In genomic region chr4:98377626-98378025, GRCh38 we compare ENCODE assay signal across 16 cellular contexts.
DNase-seq lines count a peak whose midpoint lies in the region; ATAC-seq and TF ChIP-seq lines count a peak whose summit lies in the region.
"Had no signal": no experiment of that assay in that cellular context is flagged by ENCODE, and none has a peak within 500 bp of the region (broad histone marks: within the 10 kb centered on the region; RNA-seq: fewer than 3 reads in every experiment).

No MANE protein-coding gene starts in this region.

- peak overlapping the region; percentile 22; the same call in 1 of the 2 replicates for H3K4me3 ChIP-seq in Karpas-422 (ENCODE audit: low read length)
- H3K4me3 ChIP-seq: prostate gland had no signal

- H2AFZ ChIP-seq in Karpas-422 (ENCODE audit: low read length) = no peak overlapping the region

- H3K9me2 ChIP-seq in Karpas-422 (replicated peaks; ENCODE audit: insufficient read depth, low read length) = no peaks in the 10 kb centered on the region

- no peak overlapping the region for H3K9ac ChIP-seq in Karpas-422 (ENCODE audit: low read length)

- TF ChIP-seq CTCF in chondrocyte (IDR thresholded peaks at IDR 0.05) = no peak

- peak; percentile 75 for ATAC-seq in stimulated activated effector memory CD8-positive, alpha-beta T cell treated with anti-CD3 and anti-CD28 coated beads, Interleukin-12 subunit alpha, Interleukin-12 subunit beta, amount 100 ng/mL, for 72 hours
- no peak for ATAC-seq in HG02763 (IDR thresholded peaks at IDR 0.05; ENCODE audit: unreplicated experiment)
- ATAC-seq: T-helper 17 cell had no signal

- H3K27ac Mint-ChIP-seq in activated T-cell treated with anti-CD3 and anti-CD28 coated beads, Interleukin-2, amount 50 U/mL, for 24 hours = peak overlapping the region; percentile 52
- peak overlapping the region; percentile 89 for H3K27ac Mint-ChIP-seq in chondrocyte (ENCODE audit: unreplicated experiment)
- no peak overlapping the region for H3K27ac Mint-ChIP-seq in stimulated activated effector memory CD8-positive, alpha-beta T cell treated with anti-CD3 and anti-CD28 coated beads, Interleukin-12 subunit alpha, Interleukin-12 subunit beta, amount 100 ng/mL, for 72 hours
- H3K27ac Mint-ChIP-seq: activated CD4-positive, alpha-beta memory T cell treated with anti-CD3 and anti-CD28 coated beads for 36 hours; activated naive CD8-positive, alpha-beta T cell treated with anti-CD3 and anti-CD28 coated beads, Interleukin-2, amount 10 ng/mL, durations not matched to agents 7 days and 5 days; T-helper 17 cell had no signal

- peaks cover 22% of the 10 kb centered on the region for H3K4me1 Mint-ChIP-seq in activated T-cell treated with anti-CD3 and anti-CD28 coated beads, Interleukin-2, amount 50 U/mL, for 24 hours (ENCODE audit: low read depth)
- H3K4me1 Mint-ChIP-seq in chondrocyte (ENCODE audit: low read depth) = peaks cover 19% of the 10 kb centered on the region
- no peaks in the 10 kb centered on the region for H3K4me1 Mint-ChIP-seq in stimulated activated effector memory CD8-positive, alpha-beta T cell treated with anti-CD3 and anti-CD28 coated beads, Interleukin-12 subunit alpha, Interleukin-12 subunit beta, amount 100 ng/mL, for 72 hours

- no peak overlapping the region for H3K4me3 Mint-ChIP-seq in activated T-cell treated with anti-CD3 and anti-CD28 coated beads, Interleukin-2, amount 50 U/mL, for 24 hours
- no peak overlapping the region for H3K4me3 Mint-ChIP-seq in chondrocyte (ENCODE audit: unreplicated experiment)
- no peak overlapping the region for H3K4me3 Mint-ChIP-seq in stimulated activated effector memory CD8-positive, alpha-beta T cell treated with anti-CD3 and anti-CD28 coated beads, Interleukin-12 subunit alpha, Interleukin-12 subunit beta, amount 100 ng/mL, for 72 hours
- H3K4me3 Mint-ChIP-seq: activated CD4-positive, alpha-beta memory T cell treated with anti-CD3 and anti-CD28 coated beads for 36 hours; activated naive CD8-positive, alpha-beta T cell treated with anti-CD3 and anti-CD28 coated beads, Interleukin-2, amount 10 ng/mL, durations not matched to agents 7 days and 5 days; T-helper 17 cell had no signal

- H3K4me1 ChIP-seq in Karpas-422 (ENCODE audit: low read length) = peaks cover 42% of the 10 kb centered on the region
- H3K4me1 ChIP-seq: prostate gland had no signal

- peak overlapping the region; percentile 38 for H3K4me2 ChIP-seq in Karpas-422 (ENCODE audit: low read depth, low read length, poor library complexity, severe bottlenecking)

- peak overlapping the region; percentile 68 for H3K27ac ChIP-seq in Karpas-422 (ENCODE audit: low read length)
- H3K27ac ChIP-seq: prostate gland had no signal

- no peaks in the 10 kb centered on the region for H3K9me3 ChIP-seq in Karpas-422 (ENCODE audit: low read length)
- H3K9me3 ChIP-seq: prostate gland had no signal

- no peaks in the 10 kb centered on the region for H3K27me3 Mint-ChIP-seq in activated T-cell treated with anti-CD3 and anti-CD28 coated beads, Interleukin-2, amount 50 U/mL, for 24 hours
- H3K27me3 Mint-ChIP-seq in chondrocyte (ENCODE audit: low read depth) = no peaks in the 10 kb centered on the region
- H3K27me3 Mint-ChIP-seq: activated CD4-positive, alpha-beta memory T cell treated with anti-CD3 and anti-CD28 coated beads for 36 hours; activated naive CD8-positive, alpha-beta T cell treated with anti-CD3 and anti-CD28 coated beads, Interleukin-2, amount 10 ng/mL, durations not matched to agents 7 days and 5 days; T-helper 17 cell had no signal

- no peaks in the 10 kb centered on the region for H3K27me3 ChIP-seq in Karpas-422 (ENCODE audit: low read length)

- H4K20me1 ChIP-seq in Karpas-422 (ENCODE audit: insufficient read depth, low read depth, low read length) = no peaks in the 10 kb centered on the region

- H3K9me3 Mint-ChIP-seq in activated T-cell treated with anti-CD3 and anti-CD28 coated beads, Interleukin-2, amount 50 U/mL, for 24 hours = no peaks in the 10 kb centered on the region
- H3K9me3 Mint-ChIP-seq in chondrocyte (ENCODE audit: low read depth) = no peaks in the 10 kb centered on the region
- H3K9me3 Mint-ChIP-seq in stimulated activated effector memory CD8-positive, alpha-beta T cell treated with anti-CD3 and anti-CD28 coated beads, Interleukin-12 subunit alpha, Interleukin-12 subunit beta, amount 100 ng/mL, for 72 hours = no peaks in the 10 kb centered on the region
- H3K9me3 Mint-ChIP-seq: activated CD4-positive, alpha-beta memory T cell treated with anti-CD3 and anti-CD28 coated beads for 36 hours; activated naive CD8-positive, alpha-beta T cell treated with anti-CD3 and anti-CD28 coated beads, Interleukin-2, amount 10 ng/mL, durations not matched to agents 7 days and 5 days had no signal

- peaks cover 73% of the 10 kb centered on the region for H3K79me2 ChIP-seq in Karpas-422 (ENCODE audit: low read length)

- H3K36me3 ChIP-seq in Karpas-422 (ENCODE audit: insufficient read depth, low read length) = no peaks in the 10 kb centered on the region
- H3K36me3 ChIP-seq: prostate gland had no signal

- no peak for DNase-seq in activated T-cell treated with anti-CD3 and anti-CD28 coated beads, Interleukin-2, amount 50 U/mL, for 24 hours
- no peak for DNase-seq in activated T-cell treated with anti-CD3 and anti-CD28 coated beads, Interleukin-2, amount 50 U/mL, for 1 hour
- DNase-seq in Karpas-422 (peak; percentile 57), chondrocyte (ENCODE audit: low spot score) (no peak), DMS79 treated with DMSO at 0.1 percent for 48 hours (lab: John Stamatoyannopoulos, UW) (no peak)
- DNase-seq in stimulated activated effector memory CD8-positive, alpha-beta T cell treated with anti-CD3 and anti-CD28 coated beads, Interleukin-12 subunit alpha, Interleukin-12 subunit beta, amount 100 ng/mL, for 72 hours (ENCODE audit: low spot score in 2 of 2) = no peak
- DNase-seq in NK-92 treated with Interleukin-12 subunit alpha and Interleukin-12 subunit beta, amount 100 ng/mL, for 24 hours (lab: John Stamatoyannopoulos, UW) = no peak
- DNase-seq: activated CD4-positive, alpha-beta memory T cell treated with anti-CD3 and anti-CD28 coated beads for 36 hours; activated naive CD8-positive, alpha-beta T cell treated with anti-CD3 and anti-CD28 coated beads, Interleukin-2, amount 10 ng/mL, durations not matched to agents 7 days and 5 days; cortex of kidney; NCI-H1092; NCI-H446; RPMI8226; T-helper 17 cell had no signal

- peaks cover 51% of the 10 kb centered on the region for H3K36me3 Mint-ChIP-seq in activated T-cell treated with anti-CD3 and anti-CD28 coated beads, Interleukin-2, amount 50 U/mL, for 24 hours (ENCODE audit: low read depth)
- H3K36me3 Mint-ChIP-seq in chondrocyte (ENCODE audit: low read depth) = no peaks in the 10 kb centered on the region
- peaks cover 30% of the 10 kb centered on the region for H3K36me3 Mint-ChIP-seq in stimulated activated effector memory CD8-positive, alpha-beta T cell treated with anti-CD3 and anti-CD28 coated beads, Interleukin-12 subunit alpha, Interleukin-12 subunit beta, amount 100 ng/mL, for 72 hours
